ENCODE assay signal across 25 cellular contexts in genomic region chr3:134757549-134758069, GRCh38.
"Had no signal": no experiment of that assay in that cellular context is flagged by ENCODE, and none has a peak within 500 bp of the region (broad histone marks: within the 10 kb centered on the region; RNA-seq: fewer than 3 reads in every experiment).

No MANE protein-coding gene starts in this region.

- H3K4me1 ChIP-seq: esophagus squamous epithelium, left lung, lower lobe of right lung had no signal

- DNase-seq: dermis blood vessel endothelial cell; dorsolateral prefrontal cortex; effector CD4-positive, alpha-beta T cell; effector memory CD4-positive, alpha-beta T cell; esophagus squamous epithelium; foreskin fibroblast; foreskin melanocyte; gastrocnemius medialis; glutamatergic neuron; head of caudate nucleus; heart right ventricle; hippocampal formation; left cardiac atrium; left lung; left ventricle myocardium superior; lower lobe of right lung; mammary epithelial cell; mesendoderm; midbrain had no signal

- H3K4me1 Mint-ChIP-seq: memory B cell had no signal

- H3K27ac Mint-ChIP-seq: memory B cell had no signal

- H3K4me3 Mint-ChIP-seq: memory B cell had no signal

- H3K36me3 ChIP-seq: esophagus squamous epithelium, gastrocnemius medialis, heart right ventricle, left lung, lower lobe of right lung had no signal

- H3K9me3 ChIP-seq: esophagus squamous epithelium, gastrocnemius medialis, heart right ventricle, left lung, lower lobe of right lung had no signal

- H3K36me3 Mint-ChIP-seq: memory B cell had no signal

- FAIRE-seq: colon, endothelial cell of umbilical vein, islet of Langerhans, keratinocyte had no signal

- H3K27ac ChIP-seq: coronary artery, dorsolateral prefrontal cortex, esophagus squamous epithelium, gastrocnemius medialis, heart right ventricle, left lung, lower lobe of right lung had no signal

- H3K9me3 Mint-ChIP-seq: memory B cell had no signal

- H3K27me3 ChIP-seq: dorsolateral prefrontal cortex, gastrocnemius medialis had no signal

- H3K4me3 ChIP-seq: coronary artery, dorsolateral prefrontal cortex, esophagus squamous epithelium, gastrocnemius medialis, heart right ventricle, left lung, lower lobe of right lung had no signal

- ATAC-seq: gastrocnemius medialis, heart right ventricle, left cardiac atrium, left lung, left ventricle myocardium superior, lower lobe of right lung had no signal
